ENCODE assay signal across 12 cellular contexts in the genomic region with DNA sequence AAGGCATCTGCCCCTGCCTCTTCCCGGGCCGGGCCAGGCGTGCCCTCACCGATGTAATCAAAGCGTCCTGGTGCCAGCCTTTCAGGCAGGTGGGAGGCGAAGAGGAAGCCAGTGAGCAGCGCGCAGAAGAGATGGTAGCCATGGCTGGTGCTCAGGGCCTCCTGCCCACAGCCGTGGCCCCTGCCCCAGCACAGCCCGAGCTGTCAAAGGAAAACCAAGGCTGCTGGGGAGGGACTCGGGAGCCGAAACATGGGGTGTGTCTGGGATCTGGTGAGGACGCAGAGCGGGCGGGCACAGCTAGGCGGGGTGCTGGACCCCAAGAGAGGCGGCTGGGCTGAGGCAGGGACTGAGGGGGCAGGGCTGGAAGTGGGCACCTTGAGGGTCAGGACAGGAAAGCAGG. TPM values are rescaled to one million over a fixed set of nuclear protein-coding genes. Genes with fewer than 3 reads are reported as not detected.
DNase-seq lines count a peak whose midpoint lies in the region; ATAC-seq lines count a peak whose summit lies in the region.
"Had no signal": no experiment of that assay in that cellular context is flagged by ENCODE, and none has a peak within 500 bp of the region (broad histone marks: within the 10 kb centered on the region; RNA-seq: fewer than 3 reads in every experiment).

No MANE protein-coding gene starts in this region.

- POLR2A ChIA-PET in activated CD4-positive, alpha-beta memory T cell treated with anti-CD3 and anti-CD28 coated beads, Interleukin-2, amount 10 ng/mL, durations not matched to agents 7 days and 5 days (lab: Charles Lee), result interaction anchor here (0.7 to 2.7 kb wide), 8 partner anchors 11 to 385 kb away, joined by 3 to 13 read pairs (median 4); a partner anchor contains a TSS

- peaks cover 2% of the 10 kb centered on the region for H3K27me3 ChIP-seq in layer of hippocampus (ENCODE audit: control insufficient read depth, insufficient read depth, low read length)

- H3K27ac ChIP-seq in layer of hippocampus (ENCODE audit: low read depth, low read length), result peak overlapping the region; percentile 70

- ATAC-seq in GM19351 (IDR thresholded peaks at IDR 0.05; ENCODE audit: unreplicated experiment), result no peak
- no peak for ATAC-seq in HG03095 (IDR thresholded peaks at IDR 0.05; ENCODE audit: unreplicated experiment)
- ATAC-seq: left ventricle myocardium superior had no signal

- peaks cover 3% of the 10 kb centered on the region for H3K27me3 Mint-ChIP-seq in activated naive CD4-positive, alpha-beta T cell treated with anti-CD3 and anti-CD28 coated beads, Interleukin-2, amount 10 ng/mL, durations not matched to agents 7 days and 5 days
- H3K27me3 Mint-ChIP-seq in activated CD4-positive, alpha-beta memory T cell treated with anti-CD3 and anti-CD28 coated beads, Interleukin-2, amount 10 ng/mL, durations not matched to agents 7 days and 5 days, result no peaks in the 10 kb centered on the region

- peaks cover 19% of the 10 kb centered on the region for H3K4me1 Mint-ChIP-seq in activated naive CD4-positive, alpha-beta T cell treated with anti-CD3 and anti-CD28 coated beads, Interleukin-2, amount 10 ng/mL, durations not matched to agents 7 days and 5 days
- peaks cover 25% of the 10 kb centered on the region for H3K4me1 Mint-ChIP-seq in activated CD4-positive, alpha-beta memory T cell treated with anti-CD3 and anti-CD28 coated beads, Interleukin-2, amount 10 ng/mL, durations not matched to agents 7 days and 5 days
- H3K4me1 Mint-ChIP-seq: nephron had no signal

- no peak overlapping the region for H3K27ac Mint-ChIP-seq in activated naive CD4-positive, alpha-beta T cell treated with anti-CD3 and anti-CD28 coated beads, Interleukin-2, amount 10 ng/mL, durations not matched to agents 7 days and 5 days
- H3K27ac Mint-ChIP-seq in activated CD4-positive, alpha-beta memory T cell treated with anti-CD3 and anti-CD28 coated beads, Interleukin-2, amount 10 ng/mL, durations not matched to agents 7 days and 5 days, result no peak overlapping the region
- H3K27ac Mint-ChIP-seq: nephron had no signal

- peak overlapping the region; percentile 72 for H3K4me3 Mint-ChIP-seq in activated naive CD4-positive, alpha-beta T cell treated with anti-CD3 and anti-CD28 coated beads, Interleukin-2, amount 10 ng/mL, durations not matched to agents 7 days and 5 days
- H3K4me3 Mint-ChIP-seq in activated CD4-positive, alpha-beta memory T cell treated with anti-CD3 and anti-CD28 coated beads, Interleukin-2, amount 10 ng/mL, durations not matched to agents 7 days and 5 days, result peak overlapping the region; percentile 73
- H3K4me3 Mint-ChIP-seq: nephron had no signal

- DNase-seq in activated naive CD4-positive, alpha-beta T cell treated with anti-CD3 and anti-CD28 coated beads, Interleukin-2, amount 10 ng/mL, durations not matched to agents 7 days and 5 days, result no peak
- DNase-seq in activated naive CD4-positive, alpha-beta T cell treated with anti-CD3 and anti-CD28 coated beads, Interleukin-2, amount 50 U/mL, for 16 hours, result no peak
- no peak for DNase-seq in activated CD4-positive, alpha-beta memory T cell treated with anti-CD3 and anti-CD28 coated beads, Interleukin-2, amount 10 ng/mL, durations not matched to agents 7 days and 5 days
- DNase-seq in germinal center (ENCODE audit: low spot score) (no peak), NCI-H2107 (lab: John Stamatoyannopoulos, UW) (no peak)
- DNase-seq: effector CD8-positive, alpha-beta T cell; left ventricle myocardium superior; NCI-H1105 treated with DMSO at 0.1 percent for 48 hours had no signal

- CTCF ChIA-PET in activated naive CD4-positive, alpha-beta T cell treated with anti-CD3 and anti-CD28 coated beads, Interleukin-2, amount 10 ng/mL, durations not matched to agents 7 days and 5 days (lab: Charles Lee), result interaction anchor here (1.6 kb wide), 1 partner anchor 8 kb away, joined by 3 read pairs; no protein-coding TSS in a partner anchor
- CTCF ChIA-PET in activated CD4-positive, alpha-beta memory T cell treated with anti-CD3 and anti-CD28 coated beads, Interleukin-2, amount 10 ng/mL, durations not matched to agents 7 days and 5 days (lab: Charles Lee), result interaction anchor here (1.0 kb wide), 1 partner anchor 10 kb away, joined by 3 read pairs; no protein-coding TSS in a partner anchor

- no peaks in the 10 kb centered on the region for H3K9me3 Mint-ChIP-seq in activated naive CD4-positive, alpha-beta T cell treated with anti-CD3 and anti-CD28 coated beads, Interleukin-2, amount 10 ng/mL, durations not matched to agents 7 days and 5 days
- no peaks in the 10 kb centered on the region for H3K9me3 Mint-ChIP-seq in activated CD4-positive, alpha-beta memory T cell treated with anti-CD3 and anti-CD28 coated beads, Interleukin-2, amount 10 ng/mL, durations not matched to agents 7 days and 5 days
- H3K9me3 Mint-ChIP-seq: nephron had no signal

- peaks cover 11% of the 10 kb centered on the region for H3K36me3 Mint-ChIP-seq in activated naive CD4-positive, alpha-beta T cell treated with anti-CD3 and anti-CD28 coated beads, Interleukin-2, amount 10 ng/mL, durations not matched to agents 7 days and 5 days
- peaks cover 9% of the 10 kb centered on the region for H3K36me3 Mint-ChIP-seq in activated CD4-positive, alpha-beta memory T cell treated with anti-CD3 and anti-CD28 coated beads, Interleukin-2, amount 10 ng/mL, durations not matched to agents 7 days and 5 days (ENCODE audit: low read depth)

RNA-seq across cellular contexts. Expression of a gene that starts 2.7 kb away (rescaled TPM):
- 1 to 10 TPM; 1.5 to 2.7 TPM for total RNA-seq in activated CD4-positive, alpha-beta memory T cell treated with anti-CD3 and anti-CD28 coated beads, Interleukin-2, amount 10 ng/mL, durations not matched to agents 7 days and 5 days

RNA-seq across cellular contexts. Expression of a gene that starts 3.1 kb away (rescaled TPM):
- total RNA-seq in activated CD4-positive, alpha-beta memory T cell treated with anti-CD3 and anti-CD28 coated beads, Interleukin-2, amount 10 ng/mL, durations not matched to agents 7 days and 5 days, result 1 to 10 TPM; 5.6 to 6.3 TPM

RNA-seq across cellular contexts. Expression of a gene that starts 31.9 kb away (rescaled TPM):
- 10 to 100 TPM; 65.5 to 67.7 TPM for total RNA-seq in activated CD4-positive, alpha-beta memory T cell treated with anti-CD3 and anti-CD28 coated beads, Interleukin-2, amount 10 ng/mL, durations not matched to agents 7 days and 5 days

RNA-seq across cellular contexts. Expression of a gene that starts 37.9 kb away (rescaled TPM):
- total RNA-seq in activated CD4-positive, alpha-beta memory T cell treated with anti-CD3 and anti-CD28 coated beads, Interleukin-2, amount 10 ng/mL, durations not matched to agents 7 days and 5 days, result 10 to 100 TPM; 58.5 to 60.4 TPM

RNA-seq across cellular contexts. Expression of a gene that starts 39.4 kb away (rescaled TPM):
- total RNA-seq in activated CD4-positive, alpha-beta memory T cell treated with anti-CD3 and anti-CD28 coated beads, Interleukin-2, amount 10 ng/mL, durations not matched to agents 7 days and 5 days, result 1 to 10 TPM; 8.9 to 9.1 TPM
